ENCODE assay signal across 1 cellular context in the genomic region with DNA sequence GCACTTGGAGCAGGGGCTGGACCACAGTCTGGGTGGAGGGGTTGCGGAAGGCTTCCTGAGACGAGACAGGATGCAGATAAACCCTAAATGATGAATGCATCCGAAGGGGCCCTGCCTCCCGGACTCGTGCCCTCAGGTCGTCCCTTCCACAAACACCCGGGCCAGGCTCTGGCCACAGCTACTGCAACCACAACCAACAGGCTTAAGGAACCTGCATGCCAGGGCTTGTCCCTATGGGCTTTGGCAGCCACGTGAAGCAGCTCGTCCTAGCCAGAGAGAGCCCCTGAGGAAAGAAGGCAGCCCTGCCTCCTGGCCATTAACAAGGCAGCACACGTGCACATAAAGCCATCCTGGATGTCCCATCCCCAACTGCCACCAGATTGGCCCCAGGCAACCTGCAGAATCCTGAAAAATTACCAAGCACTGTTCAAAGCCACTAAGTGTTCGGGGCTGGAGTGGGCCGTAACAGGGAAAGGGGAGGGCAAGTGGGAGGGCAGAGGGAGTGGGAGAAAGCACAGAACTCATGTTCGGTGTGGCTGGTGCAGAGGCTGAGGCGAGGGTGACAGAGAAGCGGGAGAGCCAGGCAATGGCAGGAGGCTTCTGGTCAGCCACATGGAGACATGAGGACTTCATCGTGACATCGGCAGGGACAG.
TF ChIP-seq lines count a peak whose summit lies in the region.

No MANE protein-coding gene starts in this region.

TF ChIP-seq in HCT116, 20 proteins besides CTCF, POLR2A, EP300 and RAD21:
- TF ChIP-seq EZH2 (IDR thresholded peaks at IDR 0.05) (no peak), FOSL1 (IDR thresholded peaks at IDR 0.05; ENCODE audit: low read depth) (no peak), EGR1 (IDR thresholded peaks at IDR 0.05; ENCODE audit: low read depth) (no peak), EZH2phosphoT487 (IDR thresholded peaks at IDR 0.05; ENCODE audit: borderline replicate concordance) (no peak), ZNF274 (IDR thresholded peaks at IDR 0.05; ENCODE audit: low read depth, low read length) (no peak), SRF (IDR thresholded peaks at IDR 0.05; ENCODE audit: low read depth) (no peak), SIN3A (IDR thresholded peaks at IDR 0.05; ENCODE audit: low read depth) (no peak), SP1 (IDR thresholded peaks at IDR 0.05; ENCODE audit: low read depth) (no peak), TCF7L2 (IDR thresholded peaks at IDR 0.05; ENCODE audit: borderline replicate concordance, extremely low read depth, insufficient read depth, insufficient read length) (no peak)
- TF ChIP-seq, protein P1, sequence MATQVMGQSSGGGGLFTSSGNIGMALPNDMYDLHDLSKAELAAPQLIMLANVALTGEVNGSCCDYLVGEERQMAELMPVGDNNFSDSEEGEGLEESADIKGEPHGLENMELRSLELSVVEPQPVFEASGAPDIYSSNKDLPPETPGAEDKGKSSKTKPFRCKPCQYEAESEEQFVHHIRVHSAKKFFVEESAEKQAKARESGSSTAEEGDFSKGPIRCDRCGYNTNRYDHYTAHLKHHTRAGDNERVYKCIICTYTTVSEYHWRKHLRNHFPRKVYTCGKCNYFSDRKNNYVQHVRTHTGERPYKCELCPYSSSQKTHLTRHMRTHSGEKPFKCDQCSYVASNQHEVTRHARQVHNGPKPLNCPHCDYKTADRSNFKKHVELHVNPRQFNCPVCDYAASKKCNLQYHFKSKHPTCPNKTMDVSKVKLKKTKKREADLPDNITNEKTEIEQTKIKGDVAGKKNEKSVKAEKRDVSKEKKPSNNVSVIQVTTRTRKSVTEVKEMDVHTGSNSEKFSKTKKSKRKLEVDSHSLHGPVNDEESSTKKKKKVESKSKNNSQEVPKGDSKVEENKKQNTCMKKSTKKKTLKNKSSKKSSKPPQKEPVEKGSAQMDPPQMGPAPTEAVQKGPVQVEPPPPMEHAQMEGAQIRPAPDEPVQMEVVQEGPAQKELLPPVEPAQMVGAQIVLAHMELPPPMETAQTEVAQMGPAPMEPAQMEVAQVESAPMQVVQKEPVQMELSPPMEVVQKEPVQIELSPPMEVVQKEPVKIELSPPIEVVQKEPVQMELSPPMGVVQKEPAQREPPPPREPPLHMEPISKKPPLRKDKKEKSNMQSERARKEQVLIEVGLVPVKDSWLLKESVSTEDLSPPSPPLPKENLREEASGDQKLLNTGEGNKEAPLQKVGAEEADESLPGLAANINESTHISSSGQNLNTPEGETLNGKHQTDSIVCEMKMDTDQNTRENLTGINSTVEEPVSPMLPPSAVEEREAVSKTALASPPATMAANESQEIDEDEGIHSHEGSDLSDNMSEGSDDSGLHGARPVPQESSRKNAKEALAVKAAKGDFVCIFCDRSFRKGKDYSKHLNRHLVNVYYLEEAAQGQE (IDR thresholded peaks at IDR 0.05; ENCODE audit: low read depth), result no peak
- TF ChIP-seq, protein P2, sequence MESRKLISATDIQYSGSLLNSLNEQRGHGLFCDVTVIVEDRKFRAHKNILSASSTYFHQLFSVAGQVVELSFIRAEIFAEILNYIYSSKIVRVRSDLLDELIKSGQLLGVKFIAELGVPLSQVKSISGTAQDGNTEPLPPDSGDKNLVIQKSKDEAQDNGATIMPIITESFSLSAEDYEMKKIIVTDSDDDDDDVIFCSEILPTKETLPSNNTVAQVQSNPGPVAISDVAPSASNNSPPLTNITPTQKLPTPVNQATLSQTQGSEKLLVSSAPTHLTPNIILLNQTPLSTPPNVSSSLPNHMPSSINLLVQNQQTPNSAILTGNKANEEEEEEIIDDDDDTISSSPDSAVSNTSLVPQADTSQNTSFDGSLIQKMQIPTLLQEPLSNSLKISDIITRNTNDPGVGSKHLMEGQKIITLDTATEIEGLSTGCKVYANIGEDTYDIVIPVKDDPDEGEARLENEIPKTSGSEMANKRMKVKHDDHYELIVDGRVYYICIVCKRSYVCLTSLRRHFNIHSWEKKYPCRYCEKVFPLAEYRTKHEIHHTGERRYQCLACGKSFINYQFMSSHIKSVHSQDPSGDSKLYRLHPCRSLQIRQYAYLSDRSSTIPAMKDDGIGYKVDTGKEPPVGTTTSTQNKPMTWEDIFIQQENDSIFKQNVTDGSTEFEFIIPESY (IDR thresholded peaks at IDR 0.05; ENCODE audit: extremely low read depth, insufficient replicate concordance, low read length), result no peak
